ENCODE assay signal across 23 cellular contexts in genomic region chr5:123147741-123148140, GRCh38. TPM values are rescaled to one million over a fixed set of nuclear protein-coding genes. Genes with fewer than 3 reads are reported as not detected.
DNase-seq lines count a peak whose midpoint lies in the region; ATAC-seq, FAIRE-seq and TF ChIP-seq lines count a peak whose summit lies in the region.
"Had no signal": no experiment of that assay in that cellular context is flagged by ENCODE, and none has a peak within 500 bp of the region (broad histone marks: within the 10 kb centered on the region; RNA-seq: fewer than 3 reads in every experiment).

No MANE protein-coding gene starts in this region.

- H3K27me3 ChIP-seq in bronchial epithelial cell (ENCODE audit: control insufficient read depth, insufficient read depth, low read length) (peaks cover 1% of the 10 kb centered on the region), aorta (ENCODE audit: control insufficient read depth in 1 of 2, insufficient read depth in 2 of 2, low read length in 1 of 2) (no peaks in the 10 kb centered on the region)

- peak; percentile 40 for FAIRE-seq in bronchial epithelial cell (lab: Jason Lieb, UNC)
- FAIRE-seq: A549, D721Med, GM19239, H54 had no signal

- H3K4me1 ChIP-seq in mesodermal cell (ENCODE audit: control insufficient read depth, insufficient read depth, low read length, poor library complexity, severe bottlenecking): peaks cover 10% of the 10 kb centered on the region
- H3K4me1 ChIP-seq in aorta (ENCODE audit: control insufficient read depth in 1 of 2, insufficient read depth in 2 of 2, low read length in 2 of 2): peaks cover 10 to 38% of the 10 kb centered on the region in 2 donors
- H3K4me1 ChIP-seq: A549 had no signal

- H3K27ac ChIP-seq in mesodermal cell (ENCODE audit: low read depth, low read length, severe bottlenecking) (peak overlapping the region; percentile 19), aorta (ENCODE audit: low read depth in 1 of 2, low read length in 2 of 2) (peak overlapping the region; percentile 4 to 12)
- H3K27ac ChIP-seq: 22Rv1, A549, C4-2B, HL-60 had no signal

- H3K4me3 ChIP-seq in bronchial epithelial cell (ENCODE audit: low read depth, low read length): no peak overlapping the region
- no peak overlapping the region for H3K4me3 ChIP-seq in mesodermal cell (ENCODE audit: extremely low read depth, insufficient read depth, low read length, poor library complexity, severe bottlenecking)
- H3K4me3 ChIP-seq in aorta (ENCODE audit: low read length in 2 of 2): no peak overlapping the region
- H3K4me3 ChIP-seq: A549, GM23338 had no signal

- ATAC-seq in aorta (ENCODE audit: low FRiP score): no peak
- ATAC-seq: A549, GM23338 had no signal

- peak; percentile 21 for DNase-seq in NCI-H82 (lab: John Stamatoyannopoulos, UW)
- no peak for DNase-seq in NCI-H82 treated with DMSO at 0.1 percent for 48 hours (lab: John Stamatoyannopoulos, UW; ENCODE audit: unreplicated experiment)
- no peak for DNase-seq in bronchial epithelial cell (ENCODE audit: low read depth)
- no peak for DNase-seq in aorta
- no peak for DNase-seq in DMS 273 treated with DMSO at 0.1 percent for 48 hours (lab: John Stamatoyannopoulos, UW)
- no peak for DNase-seq in NCI-H345 (lab: John Stamatoyannopoulos, UW)
- DNase-seq in posterior cingulate gyrus: no peak
- DNase-seq: AML-193; Caco-2; CD4-positive, alpha-beta T cell; DMS153; DMS79; GF-D8; HCEC 1CT had no signal

- H3K36me3 ChIP-seq in bronchial epithelial cell (ENCODE audit: control insufficient read depth, insufficient read depth, low read length) (no peaks in the 10 kb centered on the region), mesodermal cell (ENCODE audit: control insufficient read depth, insufficient read depth, low read length) (peaks cover 5% of the 10 kb centered on the region), aorta (ENCODE audit: control insufficient read depth in 1 of 2, insufficient read depth in 2 of 2, low read length in 1 of 2) (peaks cover 3% of the 10 kb centered on the region in 2 donors)

- TF ChIP-seq CTCF in bronchial epithelial cell (IDR thresholded peaks at IDR 0.05; ENCODE audit: insufficient read depth, low read length, severe bottlenecking): no peak

- intact Hi-C loops in aorta (cut with DNase I): no loop called here
- intact Hi-C loops in posterior cingulate gyrus (cut with DNase I): no loop called here

- no peaks in the 10 kb centered on the region for H3K9me3 ChIP-seq in mesodermal cell (ENCODE audit: control insufficient read depth, low read length)
- no peaks in the 10 kb centered on the region for H3K9me3 ChIP-seq in aorta (ENCODE audit: control insufficient read depth, low read length)
- H3K9me3 ChIP-seq: A549, Caco-2 had no signal

- WGBS in mesodermal cell (ENCODE audit: insufficient coverage in 2 of 2), 2 experiments: 73 to 78% methylated on average over 5 to 6 of the region's 6 CpGs
- 19 to 37% methylated on average over 6 of the region's 6 CpGs for WGBS in aorta, 2 donors

RNA-seq across cellular contexts. Expression of gene PRDM6, which starts 58.7 kb away (rescaled TPM):
- total RNA-seq in bronchial epithelial cell: not detected in 2 replicates
- polyA plus RNA-seq in mesodermal cell (2013, experiment 1 of 2): 6.3 TPM
- 5.7 TPM for polyA plus RNA-seq in mesodermal cell (2013, experiment 2 of 2)
- 10 to 100 TPM; 26.8 to 40.5 TPM for total RNA-seq in aorta
- polyA plus RNA-seq in aorta: 10 to 100 TPM in 1 of 2 donors, 1 to 10 TPM in 1; 7.4 to 30.6 TPM
- total RNA-seq: CD4-positive, alpha-beta T cell had no signal

Comparison
In these comparisons a context has a peak if more than half of its experiments do, and no peak if none do; other contexts are left out.
1. RNA of gene PRDM6, which starts 58.7 kb away (total RNA-seq): 26.8 to 40.5 TPM in aorta; not detected in bronchial epithelial cell; every median in the first group is over 10 times any median in the second.